ENCODE assay signal across 20 cellular contexts in genomic region chr4:2733001-2733843, GRCh38. TPM values are rescaled to one million over a fixed set of nuclear protein-coding genes. Genes with fewer than 3 reads are reported as not detected.
DNase-seq lines count a peak whose midpoint lies in the region; ATAC-seq, FAIRE-seq and TF ChIP-seq lines count a peak whose summit lies in the region.
"Had no signal": no experiment of that assay in that cellular context is flagged by ENCODE, and none has a peak within 500 bp of the region (broad histone marks: within the 10 kb centered on the region; RNA-seq: fewer than 3 reads in every experiment).

No MANE protein-coding gene starts in this region.

- H3K36me3 ChIP-seq in kidney (ENCODE audit: control insufficient read depth in 1 of 2, insufficient read depth in 2 of 2, low read length in 2 of 2) = peaks cover 6 to 12% of the 10 kb centered on the region in 2 donors

- ATAC-seq in T-helper 17 cell (peak; percentile 21), HG03439 (IDR thresholded peaks at IDR 0.05; ENCODE audit: unreplicated experiment) (no peak)
- ATAC-seq: foreskin keratinocyte, HCT116 had no signal

- H3K27ac ChIP-seq in kidney (ENCODE audit: low read depth in 2 of 2, low read length in 2 of 2) = no peak overlapping the region
- H3K27ac ChIP-seq: foreskin keratinocyte, skin epidermis had no signal

- intact Hi-C loops in kidney (cut with DNase I) = no loop called here

- peaks cover 13% of the 10 kb centered on the region for H3K9me3 Mint-ChIP-seq in T-helper 2 cell treated with Interferon-gamma antibody and Interleukin-4, amounts not matched to agents 5 μg/mL and 100 μg/mL, for 36 hours
- H3K9me3 Mint-ChIP-seq in progenitor cell of endocrine pancreas (ENCODE audit: low read depth) = peaks cover 17% of the 10 kb centered on the region

- H3K36me3 Mint-ChIP-seq in T-helper 2 cell treated with Interferon-gamma antibody and Interleukin-4, amounts not matched to agents 5 μg/mL and 100 μg/mL, for 36 hours (ENCODE audit: low read depth) = peaks cover 46% of the 10 kb centered on the region
- H3K36me3 Mint-ChIP-seq in T-helper 17 cell (ENCODE audit: low read depth) = peaks cover 13% of the 10 kb centered on the region
- H3K36me3 Mint-ChIP-seq in progenitor cell of endocrine pancreas (ENCODE audit: insufficient read depth) = peaks cover 31% of the 10 kb centered on the region

- DNase-seq in T-helper 2 cell treated with Interferon-gamma antibody and Interleukin-4, amounts not matched to agents 5 μg/mL and 100 μg/mL, for 36 hours (ENCODE audit: low spot score) = no peak
- no peak for DNase-seq in T-helper 2 cell
- DNase-seq in T-helper 17 cell = no peak
- peak; percentile 64 for DNase-seq in kidney
- no peak for DNase-seq in progenitor cell of endocrine pancreas (ENCODE audit: low spot score, unreplicated experiment)
- no peak for DNase-seq in Ammon's horn (ENCODE audit: low spot score)
- no peak for DNase-seq in superior temporal gyrus (ENCODE audit: extremely low spot score)
- DNase-seq: 8988T; activated naive CD4-positive, alpha-beta T cell treated with anti-CD3 and anti-CD28 coated beads, Interleukin-2, amount 50 U/mL, for 16 hours; CD4-positive, alpha-beta memory T cell; foreskin keratinocyte; mammary epithelial cell; NCI-H1092; NCI-H2171; stimulated activated naive CD4-positive, alpha-beta T cell treated with Interleukin-2 at 50 U/mL for 16 hours had no signal

- peaks cover 0 to 2% of the 10 kb centered on the region in 2 donors for H3K4me1 ChIP-seq in kidney (ENCODE audit: control insufficient read depth in 1 of 2, insufficient read depth in 1 of 2, low read depth in 1 of 2, low read length in 2 of 2)
- H3K4me1 ChIP-seq: foreskin keratinocyte had no signal

- peak overlapping the region; percentile 38 for H3K27ac Mint-ChIP-seq in T-helper 2 cell treated with Interferon-gamma antibody and Interleukin-4, amounts not matched to agents 5 μg/mL and 100 μg/mL, for 36 hours
- H3K27ac Mint-ChIP-seq in T-helper 17 cell (peak overlapping the region; percentile 74), progenitor cell of endocrine pancreas (peak overlapping the region; percentile 83)

- TF ChIP-seq CTCF in kidney (IDR thresholded peaks at IDR 0.05; ENCODE audit: borderline replicate concordance, extremely low read depth, insufficient read depth) = no peak
- TF ChIP-seq CTCF in progenitor cell of endocrine pancreas (IDR thresholded peaks at IDR 0.05; ENCODE audit: unreplicated experiment) = no peak

- no peak overlapping the region for H3K9ac ChIP-seq in kidney (ENCODE audit: low read length in 2 of 2)

- peaks cover 3% of the 10 kb centered on the region for H3K4me1 Mint-ChIP-seq in T-helper 2 cell treated with Interferon-gamma antibody and Interleukin-4, amounts not matched to agents 5 μg/mL and 100 μg/mL, for 36 hours (ENCODE audit: low read depth)
- H3K4me1 Mint-ChIP-seq in T-helper 17 cell (peaks cover 9% of the 10 kb centered on the region), progenitor cell of endocrine pancreas (ENCODE audit: low read depth) (no peaks in the 10 kb centered on the region)

- no peak overlapping the region for H3K4me3 Mint-ChIP-seq in T-helper 2 cell treated with Interferon-gamma antibody and Interleukin-4, amounts not matched to agents 5 μg/mL and 100 μg/mL, for 36 hours
- H3K4me3 Mint-ChIP-seq in T-helper 17 cell (no peak overlapping the region), progenitor cell of endocrine pancreas (ENCODE audit: low read depth) (no peak overlapping the region)
- H3K4me3 Mint-ChIP-seq: CD4-positive, alpha-beta memory T cell had no signal

- no peak for FAIRE-seq in kidney (lab: Jason Lieb, UNC)
- FAIRE-seq: endometrium had no signal

- H3K9me3 ChIP-seq in T-helper 17 cell (ENCODE audit: control insufficient read depth, low read length, poor library complexity, severe bottlenecking) = no peaks in the 10 kb centered on the region
- H3K9me3 ChIP-seq in kidney (ENCODE audit: control insufficient read depth in 1 of 2, low read length in 2 of 2) = peaks cover 5 to 12% of the 10 kb centered on the region in 2 donors
- H3K9me3 ChIP-seq: neutrophil had no signal

- no peak overlapping the region for H3K4me3 ChIP-seq in kidney (ENCODE audit: low read length in 2 of 2)
- H3K4me3 ChIP-seq: skin epidermis had no signal

- H3K27me3 Mint-ChIP-seq in T-helper 2 cell treated with Interferon-gamma antibody and Interleukin-4, amounts not matched to agents 5 μg/mL and 100 μg/mL, for 36 hours (ENCODE audit: low read depth) = no peaks in the 10 kb centered on the region
- no peaks in the 10 kb centered on the region for H3K27me3 Mint-ChIP-seq in T-helper 17 cell
- H3K27me3 Mint-ChIP-seq in progenitor cell of endocrine pancreas = no peaks in the 10 kb centered on the region
- H3K27me3 Mint-ChIP-seq: CD4-positive, alpha-beta memory T cell had no signal

RNA-seq across cellular contexts. Expression of gene TNIP2, which starts 22.9 kb away (rescaled TPM):
- total RNA-seq in T-helper 17 cell = 10 to 100 TPM; 66.0 to 72.5 TPM
- 44.4 TPM for total RNA-seq in kidney
- polyA plus RNA-seq in kidney (ENCODE audit: insufficient read depth, low read depth, low replicate concordance) = 43.1 TPM
- 21.2 and 26.3 TPM in 2 replicates for total RNA-seq in progenitor cell of endocrine pancreas

RNA-seq across cellular contexts. Expression of gene SH3BP2, which starts 59.7 kb away (rescaled TPM):
- total RNA-seq in T-helper 17 cell (10 to 100 TPM; 36.0 to 62.0 TPM), kidney (128 TPM), progenitor cell of endocrine pancreas (67.7 and 70.8 TPM in 2 replicates)
- 27.3 TPM for polyA plus RNA-seq in kidney (ENCODE audit: insufficient read depth, low read depth, low replicate concordance)
